ENCODE assay signal across 8 cellular contexts in the genomic region with DNA sequence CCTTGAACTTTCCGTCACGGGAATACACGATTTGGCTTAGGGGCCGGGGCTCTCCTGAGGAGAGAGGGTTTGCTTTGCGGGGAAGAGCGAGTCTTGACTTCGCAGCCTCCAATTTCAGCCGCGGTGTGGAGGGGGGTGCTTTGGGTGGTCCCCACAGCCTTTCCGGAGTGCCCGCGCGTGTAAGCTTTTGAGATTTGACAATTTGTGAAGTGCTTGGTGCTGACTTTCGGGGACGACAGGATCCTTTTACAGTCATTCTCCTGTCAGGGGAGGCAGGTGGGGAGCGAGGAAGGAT. TPM values are rescaled to one million over a fixed set of nuclear protein-coding genes. Genes with fewer than 3 reads are reported as not detected.
DNase-seq lines count a peak whose midpoint lies in the region; ATAC-seq and TF ChIP-seq lines count a peak whose summit lies in the region.

No MANE protein-coding gene starts in this region.

- H3K36me3 Mint-ChIP-seq in MCF 10A (ENCODE audit: insufficient read depth, unreplicated experiment) = no peaks in the 10 kb centered on the region

- TF ChIP-seq CTCF in GM12864 (IDR thresholded peaks at IDR 0.05; ENCODE audit: low read depth, low read length, missing control alignments) (no peak), LNCaP clone FGC (IDR thresholded peaks at IDR 0.05; ENCODE audit: control insufficient read depth, extremely low read depth, insufficient read depth) (no peak), MCF 10A (IDR thresholded peaks at IDR 0.05; ENCODE audit: unreplicated experiment) (no peak), uterus (IDR thresholded peaks at IDR 0.05) (no peak)

- POLR2A ChIA-PET in MCF 10A (lab: Yijun Ruan, JAX) = interaction anchor here (0.7 to 1.9 kb wide), 6 partner anchors 12 to 891 kb away, joined by 3 to 9 read pairs (median 3); no protein-coding TSS in a partner anchor

- no peaks in the 10 kb centered on the region for H3K36me3 ChIP-seq in uterus

- intact Hi-C loops in MCF 10A (cut with micrococcal nuclease) (loop anchor here (2.0 kb wide), 1 partner anchor 41 kb away; no protein-coding TSS in a partner anchor), uterus (cut with DNase I; ENCODE audit: low total_unique reads) (no loop called here)

- DNase-seq in GM12864 (ENCODE audit: low read depth) (no peak), LNCaP clone FGC (ENCODE audit: low read depth) (no peak), MCF 10A (ENCODE audit: unreplicated experiment) (no peak), uterus (no peak), glomerular visceral epithelial cell (ENCODE audit: extremely low spot score) (no peak)
- DNase-seq in stimulated activated CD4-positive, alpha-beta T cell treated with anti-CD3 and anti-CD28 coated beads, Interleukin-15, amount 100 ng/mL, for 24 hours = no peak

- H3K27me3 ChIP-seq in mononuclear cell (ENCODE audit: insufficient read depth, low read length) (peaks cover 16% of the 10 kb centered on the region), uterus (no peaks in the 10 kb centered on the region)

- no peak for TF ChIP-seq POLR2A in uterus (IDR thresholded peaks at IDR 0.05)

- peak overlapping the region; percentile 87 to 89 for H3K27ac ChIP-seq in uterus

- peaks cover 12% of the 10 kb centered on the region for H3K4me1 Mint-ChIP-seq in MCF 10A (ENCODE audit: insufficient read depth, unreplicated experiment)

- BruUV-seq in MCF 10A (replicated peaks; lab: Mats Ljungman, UMichigan) = TSS peak; percentile 62

- peak overlapping the region; percentile 79 for H3K27ac Mint-ChIP-seq in MCF 10A (ENCODE audit: low read depth, unreplicated experiment)

- H3K4me3 ChIP-seq in GM12864 (ENCODE audit: low read depth, low read length) (peak overlapping the region; percentile 4; the same call in 1 of the 2 replicates), LNCaP clone FGC (ENCODE audit: low read depth, low read length) (peak overlapping the region; percentile 81), mononuclear cell (ENCODE audit: low read length) (peak overlapping the region; percentile 48), uterus (peak overlapping the region; percentile 48 to 57)

- H3K4me1 ChIP-seq in mononuclear cell (ENCODE audit: insufficient read depth, low read length) (peaks cover 11% of the 10 kb centered on the region), uterus (no peaks in the 10 kb centered on the region)

- no peaks in the 10 kb centered on the region for H3K9me3 Mint-ChIP-seq in MCF 10A (ENCODE audit: unreplicated experiment)

- ATAC-seq in activated CD4-positive, CD25-positive, alpha-beta regulatory T cell treated with anti-CD3 and anti-CD28 coated beads, Interleukin-2, amount 50 U/mL, for 24 hours = no peak

- CTCF ChIA-PET in MCF 10A (lab: Yijun Ruan, JAX) = interaction anchor here (0.6 to 0.9 kb wide), 2 partner anchors 8 to 58 kb away, joined by 3 to 5 read pairs; no protein-coding TSS in a partner anchor

- H3K4me3 Mint-ChIP-seq in MCF 10A (ENCODE audit: unreplicated experiment) = peak overlapping the region; percentile 76

- H3K27me3 Mint-ChIP-seq in MCF 10A (ENCODE audit: insufficient read depth, unreplicated experiment) = peaks cover 10% of the 10 kb centered on the region

- H3K9me3 ChIP-seq in mononuclear cell (ENCODE audit: low read depth, low read length) (no peaks in the 10 kb centered on the region), uterus (no peaks in the 10 kb centered on the region)

RNA-seq across cellular contexts. Expression of gene SCML1, which starts 0.4 kb away (rescaled TPM):
- total RNA-seq in MCF 10A (2022) = 13.9 and 14.1 TPM in 2 replicates
- 35.2 TPM for total RNA-seq in mononuclear cell
- total RNA-seq in uterus = 10 to 100 TPM; 14.1 to 40.2 (median 21.7) TPM

Comparison
In these comparisons a context has a peak if more than half of its experiments do, and no peak if none do; other contexts are left out.
1. H3K4me3 ChIP-seq: peak in every context shown above with its lines; median percentile 81 in LNCaP clone FGC; 52 in uterus; 48 in mononuclear cell; 4 in GM12864.